8 cellular contexts compared by ENCODE assay signal in genomic region chr15:66356069-66356358, GRCh38. TPM values are rescaled to one million over a fixed set of nuclear protein-coding genes. Genes with fewer than 3 reads are reported as not detected.
DNase-seq lines count a peak whose midpoint lies in the region; TF ChIP-seq lines count a peak whose summit lies in the region.

No MANE protein-coding gene starts in this region.

- peaks cover 24% of the 10 kb centered on the region; the same call in 1 of the 2 replicates for H3K79me2 ChIP-seq in KMS-11 (ENCODE audit: insufficient read depth, low read depth)
- peaks cover 9% of the 10 kb centered on the region for H3K79me2 ChIP-seq in osteoblast (ENCODE audit: insufficient read depth, low read length)

- H3K27ac ChIP-seq in KMS-11 (peak overlapping the region; percentile 69), ectodermal cell (ENCODE audit: insufficient read depth, low read depth, low read length, poor library complexity, severe bottlenecking) (peak overlapping the region; percentile 31), osteoblast (ENCODE audit: low read depth, low read length) (peak overlapping the region; percentile 75)

- TF ChIP-seq CTCF in KMS-11 (conservative IDR thresholded peaks at IDR 0.05; ENCODE audit: low read depth, low read length) (no peak), osteoblast (IDR thresholded peaks at IDR 0.05; ENCODE audit: extremely low read depth, low read depth, low read length) (no peak)

- H2AFZ ChIP-seq in KMS-11 (ENCODE audit: low read depth) (peak overlapping the region; percentile 89), osteoblast (ENCODE audit: low read length) (peak overlapping the region; percentile 83)

- H3K36me3 ChIP-seq in ES-I3 (ENCODE audit: insufficient read depth, low read length) (no peaks in the 10 kb centered on the region), KMS-11 (ENCODE audit: insufficient read depth) (no peaks in the 10 kb centered on the region; the same call in 1 of the 2 replicates), ectodermal cell (ENCODE audit: control insufficient read depth, insufficient read depth, low read length) (no peaks in the 10 kb centered on the region), osteoblast (ENCODE audit: insufficient read depth, low read length) (no peaks in the 10 kb centered on the region)

- H3K4me1 ChIP-seq in ES-I3 (ENCODE audit: insufficient read depth, low read length), result no peaks in the 10 kb centered on the region
- H3K4me1 ChIP-seq in KMS-11 (ENCODE audit: low read depth, poor library complexity, severe bottlenecking), result peaks cover 10% of the 10 kb centered on the region
- no peaks in the 10 kb centered on the region for H3K4me1 ChIP-seq in ectodermal cell (ENCODE audit: control insufficient read depth, insufficient read depth, low read length)
- peaks cover 3% of the 10 kb centered on the region for H3K4me1 ChIP-seq in osteoblast (ENCODE audit: insufficient read depth, low read length)

- H4K20me1 ChIP-seq in KMS-11 (ENCODE audit: insufficient read depth) (no peaks in the 10 kb centered on the region), osteoblast (ENCODE audit: insufficient read depth, low read length) (no peaks in the 10 kb centered on the region)

- no peaks in the 10 kb centered on the region for H3K9me3 ChIP-seq in ES-I3 (ENCODE audit: control insufficient read depth, insufficient read depth, low read length)
- no peaks in the 10 kb centered on the region for H3K9me3 ChIP-seq in ectodermal cell (ENCODE audit: control insufficient read depth, low read length)
- H3K9me3 ChIP-seq in osteoblast (ENCODE audit: low read depth, low read length), result no peaks in the 10 kb centered on the region

- H3K9ac ChIP-seq in ES-I3 (ENCODE audit: low read depth, low read length) (peak overlapping the region; percentile 86), KMS-11 (peak overlapping the region; percentile 93)

- WGBS in ectodermal cell, 2 experiments, result 9% methylated on average over 12 of the region's 12 CpGs

- H3K4me2 ChIP-seq in KMS-11 (peak overlapping the region; percentile 70), osteoblast (ENCODE audit: insufficient read depth, low read length) (peak overlapping the region; percentile 87)

- DNase-seq in osteoblast (ENCODE audit: insufficient read length, low spot score, missing footprints) (peak; percentile 34), cerebellum (ENCODE audit: low spot score) (no peak), DMS53 (lab: John Stamatoyannopoulos, UW) (no peak), putamen (ENCODE audit: low spot score) (no peak)
- no peak for DNase-seq in activated CD4-positive, CD25-positive, alpha-beta regulatory T cell treated with anti-CD3 and anti-CD28 coated beads, Interleukin-2, amount 50 U/mL, for 72 hours

- H3K27me3 ChIP-seq in KMS-11 (ENCODE audit: insufficient read depth, low read depth), result no peaks in the 10 kb centered on the region
- no peaks in the 10 kb centered on the region for H3K27me3 ChIP-seq in ectodermal cell (ENCODE audit: control insufficient read depth, insufficient read depth, low read length, poor library complexity, severe bottlenecking)
- no peaks in the 10 kb centered on the region for H3K27me3 ChIP-seq in osteoblast (ENCODE audit: insufficient read depth, low read length)

- H3K4me3 ChIP-seq in KMS-11 (IDR thresholded peaks at IDR 0.05; ENCODE audit: insufficient read depth, low read depth, low read length), result no peak overlapping the region
- H3K4me3 ChIP-seq in ectodermal cell (ENCODE audit: insufficient read depth, low read depth, low read length), result peak overlapping the region; percentile 66
- H3K4me3 ChIP-seq in osteoblast (ENCODE audit: insufficient read depth, low read length), result peak overlapping the region; percentile 83

RNA-seq across cellular contexts. Expression of gene TIPIN, which starts 0.5 kb away (rescaled TPM):
- 28.8 TPM for polyA plus RNA-seq in ectodermal cell (2013, experiment 1 of 4)
- polyA plus RNA-seq in ectodermal cell (2013, experiment 2 of 4), result 29.2 TPM
- polyA plus RNA-seq in ectodermal cell (2013, experiment 3 of 4), result 27.0 TPM
- polyA plus RNA-seq in ectodermal cell (2013, experiment 4 of 4), result 29.0 TPM
- total RNA-seq in osteoblast (7.4 and 9.0 TPM in 2 replicates), cerebellum (16.0 TPM)

RNA-seq across cellular contexts. Expression of gene MAP2K1, which starts 30.7 kb away (rescaled TPM):
- 34.7 TPM for polyA plus RNA-seq in ectodermal cell (2013, experiment 1 of 4)
- 33.1 TPM for polyA plus RNA-seq in ectodermal cell (2013, experiment 2 of 4)
- 26.1 TPM for polyA plus RNA-seq in ectodermal cell (2013, experiment 3 of 4)
- 30.1 TPM for polyA plus RNA-seq in ectodermal cell (2013, experiment 4 of 4)
- total RNA-seq in osteoblast, result 19.2 and 21.2 TPM in 2 replicates
- 15.8 TPM for total RNA-seq in cerebellum
